16 cellular contexts compared by ENCODE assay signal in genomic region chr12:68454855-68455254, GRCh38.
DNase-seq lines count a peak whose midpoint lies in the region; ATAC-seq, FAIRE-seq and TF ChIP-seq lines count a peak whose summit lies in the region.
"Had no signal": no experiment of that assay in that cellular context is flagged by ENCODE, and none has a peak within 500 bp of the region (broad histone marks: within the 10 kb centered on the region; RNA-seq: fewer than 3 reads in every experiment).

No MANE protein-coding gene starts in this region.

- H3K4me1 Mint-ChIP-seq in activated T-cell treated with anti-CD3 and anti-CD28 coated beads, Interleukin-2, amount 50 U/mL, for 72 hours (ENCODE audit: low read depth) = peaks cover 65% of the 10 kb centered on the region
- H3K4me1 Mint-ChIP-seq in stimulated activated memory B cell treated with anti-CD40 and anti-IgM and Interleukin-4, amounts not matched to agents 10 μg/mL and 1 μg/mL and 100 μg/mL, for 72 hours = peaks cover 59% of the 10 kb centered on the region

- 21% methylated on average over 3 of the region's 3 CpGs for WGBS in K562 (ENCODE audit: insufficient coverage, low coverage, missing lambda C conversion rate)

- H3K9me2 ChIP-seq in Karpas-422 (replicated peaks; ENCODE audit: insufficient read depth, low read length) = no peaks in the 10 kb centered on the region

- intact Hi-C loops in K562 (cut with micrococcal nuclease) (no loop called here), sciatic nerve (cut with DNase I) (no loop called here)

- no peaks in the 10 kb centered on the region for H3K27me3 Mint-ChIP-seq in activated T-cell treated with anti-CD3 and anti-CD28 coated beads, Interleukin-2, amount 50 U/mL, for 72 hours (ENCODE audit: low read depth)
- H3K27me3 Mint-ChIP-seq in stimulated activated memory B cell treated with anti-CD40 and anti-IgM and Interleukin-4, amounts not matched to agents 10 μg/mL and 1 μg/mL and 100 μg/mL, for 72 hours = no peaks in the 10 kb centered on the region

- H3K4me3 Mint-ChIP-seq in activated T-cell treated with anti-CD3 and anti-CD28 coated beads, Interleukin-2, amount 50 U/mL, for 72 hours = peak overlapping the region; percentile 8 to 58
- H3K4me3 Mint-ChIP-seq in stimulated activated memory B cell treated with anti-CD40 and anti-IgM and Interleukin-4, amounts not matched to agents 10 μg/mL and 1 μg/mL and 100 μg/mL, for 72 hours = no peak overlapping the region

- peaks cover 2 to 3% of the 10 kb centered on the region in 2 donors for H3K36me3 Mint-ChIP-seq in activated T-cell treated with anti-CD3 and anti-CD28 coated beads, Interleukin-2, amount 50 U/mL, for 72 hours (ENCODE audit: insufficient read depth in 2 of 2)
- H3K36me3 Mint-ChIP-seq in stimulated activated memory B cell treated with anti-CD40 and anti-IgM and Interleukin-4, amounts not matched to agents 10 μg/mL and 1 μg/mL and 100 μg/mL, for 72 hours = no peaks in the 10 kb centered on the region

- no peak overlapping the region for H3K27ac ChIP-seq in K562 (ENCODE audit: extremely low read depth, low read depth, low read length)
- no peak overlapping the region for H3K27ac ChIP-seq in Karpas-422 (ENCODE audit: low read length)
- H3K27ac ChIP-seq: colonic mucosa, gastroesophageal sphincter, WERI-Rb-1 had no signal

- no peak for TF ChIP-seq CTCF in K562 (IDR thresholded peaks at IDR 0.05 in 2 of 3, conservative IDR thresholded peaks at IDR 0.05 in 1 of 3; ENCODE audit: insufficient read depth in 2 of 3, low read depth in 1 of 3, low read length in 3 of 3)

- ATAC-seq in activated T-cell treated with anti-CD3 and anti-CD28 coated beads, Interleukin-2, amount 50 U/mL, for 72 hours (replicated peaks in 1 of 2) = no peak
- ATAC-seq in K562 (no peak), GM18867 (IDR thresholded peaks at IDR 0.05; ENCODE audit: unreplicated experiment) (no peak), sciatic nerve (no peak)
- ATAC-seq in stimulated activated memory B cell treated with anti-CD40 and anti-IgM and Interleukin-4, amounts not matched to agents 10 μg/mL and 1 μg/mL and 100 μg/mL, for 72 hours = no peak
- ATAC-seq: gastroesophageal sphincter, left lobe of liver had no signal

- H3K36me3 ChIP-seq in K562 (ENCODE audit: control insufficient read depth, insufficient read depth, low read length) = no peaks in the 10 kb centered on the region
- no peaks in the 10 kb centered on the region for H3K36me3 ChIP-seq in Karpas-422 (ENCODE audit: insufficient read depth, low read length)
- H3K36me3 ChIP-seq: colonic mucosa, gastroesophageal sphincter, WERI-Rb-1 had no signal

- CTCF ChIA-PET in K562 (lab: Yijun Ruan, JAX; ENCODE audit: low intra/inter-chr PET ratio) = no interaction called here

- H3K9me3 ChIP-seq in K562 (replicated peaks; ENCODE audit: control insufficient read depth, insufficient read depth, low read depth, low read length) (no peaks in the 10 kb centered on the region), Karpas-422 (ENCODE audit: low read length) (no peaks in the 10 kb centered on the region)
- H3K9me3 ChIP-seq: colonic mucosa, gastroesophageal sphincter had no signal

- TF ChIP-seq RAD21 in K562 (CRISPR knock-in tag; conservative IDR thresholded peaks at IDR 0.05 in 1 of 2, IDR thresholded peaks at IDR 0.05 in 1 of 2) = no peak

- BruUV-seq in K562 (replicated peaks; lab: Mats Ljungman, UMichigan) = no TSS peak

- no peak for DNase-seq in activated T-cell treated with anti-CD3 and anti-CD28 coated beads, Interleukin-2, amount 50 U/mL, for 72 hours
- no peak for DNase-seq in activated T-cell treated with anti-CD3 and anti-CD28 coated beads, Interleukin-2, amount 50 U/mL, for 48 hours
- DNase-seq in NCI-H526 (lab: John Stamatoyannopoulos, UW) (peak; percentile 65 to 81), K562 (ENCODE audit: extremely low read depth in 1 of 4, low spot score in 3 of 4) (no peak), Karpas-422 (no peak), sciatic nerve (ENCODE audit: low spot score) (no peak)
- DNase-seq: activated gamma-delta T cell treated with Interleukin-2 at 50 U/mL for 16 hours; colonic mucosa; NCI-H1417 treated with DMSO at 0.1 percent for 48 hours; posterior cingulate gyrus; stimulated activated CD4-positive, alpha-beta T cell treated with anti-CD3 and anti-CD28 coated beads, Interleukin-4, amount 100 ng/mL, for 24 hours; WERI-Rb-1 had no signal

- no peaks in the 10 kb centered on the region; a peak in 1 of 5 replicates for H3K27me3 ChIP-seq in K562 (ENCODE audit: control insufficient read depth in 2 of 2, insufficient read depth in 2 of 2, low read length in 2 of 2)
- no peaks in the 10 kb centered on the region for H3K27me3 ChIP-seq in Karpas-422 (ENCODE audit: low read length)
- H3K27me3 ChIP-seq: colonic mucosa, gastroesophageal sphincter had no signal

- peaks cover 5 to 8% of the 10 kb centered on the region in 2 donors for H3K9me3 Mint-ChIP-seq in activated T-cell treated with anti-CD3 and anti-CD28 coated beads, Interleukin-2, amount 50 U/mL, for 72 hours
- H3K9me3 Mint-ChIP-seq in stimulated activated memory B cell treated with anti-CD40 and anti-IgM and Interleukin-4, amounts not matched to agents 10 μg/mL and 1 μg/mL and 100 μg/mL, for 72 hours = no peaks in the 10 kb centered on the region

- TF ChIP-seq EP300 in K562 (IDR thresholded peaks at IDR 0.05; ENCODE audit: low read length) = no peak

- H2AFZ ChIP-seq in K562 (ENCODE audit: low read depth, low read length) = peak overlapping the region; percentile 52; the same call in 1 of the 2 replicates
- no peak overlapping the region for H2AFZ ChIP-seq in Karpas-422 (ENCODE audit: low read length)

- no peaks in the 10 kb centered on the region for H4K20me1 ChIP-seq in K562 (replicated peaks; ENCODE audit: control insufficient read depth, insufficient read depth, low read length)
- no peaks in the 10 kb centered on the region for H4K20me1 ChIP-seq in Karpas-422 (ENCODE audit: insufficient read depth, low read depth, low read length)

- peak overlapping the region; percentile 86 for H3K27ac Mint-ChIP-seq in activated T-cell treated with anti-CD3 and anti-CD28 coated beads, Interleukin-2, amount 50 U/mL, for 72 hours
- peak overlapping the region; percentile 78 for H3K27ac Mint-ChIP-seq in stimulated activated memory B cell treated with anti-CD40 and anti-IgM and Interleukin-4, amounts not matched to agents 10 μg/mL and 1 μg/mL and 100 μg/mL, for 72 hours

- FAIRE-seq in K562 (lab: Jason Lieb, UNC) = no peak

- H3K4me1 ChIP-seq in K562 (replicated peaks in 1 of 2; ENCODE audit: control insufficient read depth in 2 of 2, insufficient read depth in 2 of 2, low read length in 2 of 2) = peaks cover 0 to 21% of the 10 kb centered on the region in 2 experiments; a peak in 3 of 5 replicates
- no peaks in the 10 kb centered on the region for H3K4me1 ChIP-seq in Karpas-422 (ENCODE audit: low read length)

- no peaks in the 10 kb centered on the region for H3K9me1 ChIP-seq in K562 (ENCODE audit: control insufficient read depth, insufficient read depth, low read length)

- no peak for TF ChIP-seq POLR2A in K562 (conservative IDR thresholded peaks at IDR 0.05)

- H3K4me2 ChIP-seq in K562 (ENCODE audit: insufficient read depth, low read length) (no peak overlapping the region), Karpas-422 (ENCODE audit: low read depth, low read length, poor library complexity, severe bottlenecking) (no peak overlapping the region)

- H3K4me3 ChIP-seq in K562 (no peak overlapping the region), Karpas-422 (ENCODE audit: low read length) (no peak overlapping the region)
- H3K4me3 ChIP-seq: colonic mucosa, gastroesophageal sphincter had no signal

- in situ Hi-C loops in K562 (cut with MboI) = no loop called here

- POLR2A ChIA-PET in K562 (lab: Yijun Ruan, JAX) = interaction anchor here (0.8 to 1.5 kb wide), 2 partner anchors 15 to 127 kb away, joined by 3 read pairs; no protein-coding TSS in a partner anchor

- H3K79me2 ChIP-seq in K562 (ENCODE audit: control insufficient read depth, insufficient read depth, low read length) = no peaks in the 10 kb centered on the region
- H3K79me2 ChIP-seq in Karpas-422 (ENCODE audit: low read length) = no peaks in the 10 kb centered on the region

- H3K9ac ChIP-seq in K562 (ENCODE audit: insufficient read depth in 1 of 2, low read depth in 2 of 2, low read length in 2 of 2) = no peak overlapping the region
- H3K9ac ChIP-seq in Karpas-422 (ENCODE audit: low read length) = no peak overlapping the region

TF ChIP-seq in K562, 482 proteins besides CTCF, POLR2A, EP300 and RAD21:
- no peak for TF ChIP-seq PRDM10 (IDR thresholded peaks at IDR 0.05; ENCODE audit: partially characterized antibody)
- TF ChIP-seq TCF3 (CRISPR knock-in tag; IDR thresholded peaks at IDR 0.05) = no peak
- TF ChIP-seq ZNF197 (CRISPR knock-in tag; IDR thresholded peaks at IDR 0.05; ENCODE audit: low read depth) = no peak

Comparison
In these comparisons a context has a peak if more than half of its experiments do, and no peak if none do; other contexts are left out.
1. DNase-seq: peak in NCI-H526 (2 of 2); none in activated T-cell treated with anti-CD3 and anti-CD28 coated beads, Interleukin-2, amount 50 U/mL, for 72 hours (0 of 2), activated T-cell treated with anti-CD3 and anti-CD28 coated beads, Interleukin-2, amount 50 U/mL, for 48 hours (0 of 2), K562 (0 of 4), Karpas-422 (single experiment) and sciatic nerve (single experiment).